In the genomic region with DNA sequence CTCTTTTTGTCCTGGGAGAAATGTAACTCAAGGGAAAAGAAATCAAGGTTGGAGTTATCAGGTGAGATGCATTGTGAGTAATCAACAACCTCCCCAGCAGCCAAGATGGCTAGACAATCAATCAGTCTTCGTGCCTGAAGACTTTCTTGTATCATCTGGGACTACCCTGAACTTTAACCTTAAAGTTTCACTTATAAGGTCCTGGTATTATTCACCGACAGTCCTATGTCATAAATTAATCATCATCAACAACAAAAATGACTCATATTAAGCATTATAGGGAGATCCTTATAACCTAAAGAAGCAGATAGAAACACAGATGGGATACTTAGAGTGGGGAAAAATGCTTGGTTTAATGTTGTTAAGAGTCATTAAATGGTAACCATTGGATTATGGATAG, we compare ENCODE assay signal across 24 cellular contexts. TPM values are rescaled to one million over a fixed set of nuclear protein-coding genes. Genes with fewer than 3 reads are reported as not detected.
DNase-seq lines count a peak whose midpoint lies in the region; ATAC-seq, FAIRE-seq and TF ChIP-seq lines count a peak whose summit lies in the region.
"Had no signal": no experiment of that assay in that cellular context is flagged by ENCODE, and none has a peak within 500 bp of the region (broad histone marks: within the 10 kb centered on the region; RNA-seq: fewer than 3 reads in every experiment).

No MANE protein-coding gene starts in this region.

- no CpG with 5 or more reads among the region's 2 CpGs for WGBS in trophoblast cell (ENCODE audit: extremely low coverage, insufficient coverage, insufficient read length)

- H3K4me3 Mint-ChIP-seq in WTC11, result no peak overlapping the region
- H3K4me3 Mint-ChIP-seq: CD8-positive, alpha-beta T cell had no signal

- peak overlapping the region; percentile 37 for H2AK5ac ChIP-seq in trophoblast cell (ENCODE audit: low read length)

- DNase-seq in HTR-8/SVneo (ENCODE audit: insufficient read length, low spot score), result no peak
- peak; percentile 20 for DNase-seq in RWPE1 (ENCODE audit: low spot score)
- no peak for DNase-seq in trophoblast cell
- no peak for DNase-seq in WTC11 (ENCODE audit: low spot score)
- no peak for DNase-seq in NCI-H1092 (lab: John Stamatoyannopoulos, UW)
- DNase-seq: ACHN; CD8-positive, alpha-beta T cell; GOT3; IMR-90; NCI-H1417; NCI-H187; NCI-H446; NCI-H526; RPMI8226; SJCRH30 had no signal

- H3K4ac ChIP-seq in trophoblast cell (ENCODE audit: low read depth, low read length), result peak overlapping the region; percentile 36

- no peak overlapping the region for H3K4me3 ChIP-seq in trophoblast cell (ENCODE audit: low read depth, low read length)
- H3K4me3 ChIP-seq: BLaER1 treated with 17β-estradiol and CSF1 and Interleukin-3, amounts not matched to agents 10 nM and 100 nM; SJCRH30 had no signal

- H3K9ac ChIP-seq in trophoblast cell (ENCODE audit: low read length), result no peak overlapping the region
- H3K9ac ChIP-seq: BLaER1 treated with 17β-estradiol and CSF1 and Interleukin-3, amounts not matched to agents 10 nM and 100 nM; KMS-11 had no signal

- no peak for TF ChIP-seq CTCF in RWPE1 (conservative IDR thresholded peaks at IDR 0.05; ENCODE audit: low read depth)
- TF ChIP-seq CTCF in WTC11 (IDR thresholded peaks at IDR 0.05), result no peak

- H3K36me3 ChIP-seq in trophoblast cell (ENCODE audit: control insufficient read depth in 1 of 2, insufficient read depth in 2 of 2, low read length in 2 of 2), result no peaks in the 10 kb centered on the region
- H3K36me3 ChIP-seq: BLaER1 treated with 17β-estradiol and CSF1 and Interleukin-3, amounts not matched to agents 10 nM and 100 nM; SJCRH30 had no signal

- no peak overlapping the region for H3K23ac ChIP-seq in trophoblast cell (ENCODE audit: low read length)

- ATAC-seq in esophagus mucosa (peak; percentile 56), GM19452 (IDR thresholded peaks at IDR 0.05; ENCODE audit: unreplicated experiment) (no peak), WTC11 (no peak), HG03108 (IDR thresholded peaks at IDR 0.05; ENCODE audit: unreplicated experiment) (no peak)
- ATAC-seq: CD8-positive, alpha-beta T cell; HCT116 had no signal

- no peak overlapping the region for H4K91ac ChIP-seq in trophoblast cell (ENCODE audit: low read depth, low read length)

- CTCF ChIA-PET in RWPE1 (lab: Yijun Ruan, JAX), result no interaction called here
- CTCF ChIA-PET in WTC11 (lab: Charles Lee), result no interaction called here

- no peak overlapping the region for H3K4me2 ChIP-seq in trophoblast cell (ENCODE audit: low read length)
- H3K4me2 ChIP-seq: BLaER1 treated with 17β-estradiol and CSF1 and Interleukin-3, amounts not matched to agents 10 nM and 100 nM; KMS-11 had no signal

- H3K14ac ChIP-seq in trophoblast cell (ENCODE audit: low read length), result no peak overlapping the region

- H3K36me3 Mint-ChIP-seq in WTC11, result no peaks in the 10 kb centered on the region
- H3K36me3 Mint-ChIP-seq: CD8-positive, alpha-beta T cell had no signal

- H4K8ac ChIP-seq in trophoblast cell (ENCODE audit: low read depth, low read length), result no peak overlapping the region

- no peak overlapping the region for H3K27ac ChIP-seq in RWPE1
- no peak overlapping the region for H3K27ac ChIP-seq in trophoblast cell (ENCODE audit: low read depth, low read length)
- H3K27ac ChIP-seq: BLaER1 treated with 17β-estradiol and CSF1 and Interleukin-3, amounts not matched to agents 10 nM and 100 nM; KMS-11; SJCRH30 had no signal

- FAIRE-seq in HTR-8/SVneo (lab: Jason Lieb, UNC), result peak; percentile 54
- FAIRE-seq: G401.6, GM18507 had no signal

- no peak overlapping the region for H4K12ac ChIP-seq in trophoblast cell (ENCODE audit: low read depth, low read length)

- no peaks in the 10 kb centered on the region for H3K79me2 ChIP-seq in trophoblast cell (ENCODE audit: control insufficient read depth, insufficient read depth, low read length, poor library complexity)

- no peak overlapping the region for H2AFZ ChIP-seq in trophoblast cell (ENCODE audit: insufficient read depth, low read length, poor library complexity)

- no peak overlapping the region for H3K27ac Mint-ChIP-seq in WTC11
- H3K27ac Mint-ChIP-seq: CD8-positive, alpha-beta T cell had no signal

- no peaks in the 10 kb centered on the region for H3K27me3 ChIP-seq in trophoblast cell (ENCODE audit: insufficient read depth, low read length)
- H3K27me3 ChIP-seq: BLaER1 treated with 17β-estradiol and CSF1 and Interleukin-3, amounts not matched to agents 10 nM and 100 nM; SJCRH30 had no signal

- POLR2A ChIA-PET in RWPE1 (lab: Yijun Ruan, JAX; ENCODE audit: low non-redundant PET) (no interaction called here), WTC11 (lab: Charles Lee) (no interaction called here)

- H3K4me1 ChIP-seq in trophoblast cell (ENCODE audit: control insufficient read depth in 1 of 2, insufficient read depth in 2 of 2, low read length in 2 of 2), result peaks cover 8 to 11% of the 10 kb centered on the region in 2 experiments

- peak overlapping the region; percentile 40 for H2BK12ac ChIP-seq in trophoblast cell (ENCODE audit: low read length)

- H3K9me3 ChIP-seq in trophoblast cell (ENCODE audit: insufficient read depth, low read depth, low read length), result no peaks in the 10 kb centered on the region
- H3K9me3 ChIP-seq: BLaER1 treated with 17β-estradiol and CSF1 and Interleukin-3, amounts not matched to agents 10 nM and 100 nM; SJCRH30 had no signal

- no peak overlapping the region for H3K18ac ChIP-seq in trophoblast cell (ENCODE audit: low read length)

- no peak overlapping the region for H2BK5ac ChIP-seq in trophoblast cell (ENCODE audit: low read depth, low read length, poor library complexity)

- peaks cover 8% of the 10 kb centered on the region for H3K79me1 ChIP-seq in trophoblast cell (ENCODE audit: low read length)

- H2BK120ac ChIP-seq in trophoblast cell (ENCODE audit: insufficient read depth, low read length, poor library complexity), result no peak overlapping the region

- peaks cover 7% of the 10 kb centered on the region for H3K4me1 Mint-ChIP-seq in WTC11

- H3K27me3 Mint-ChIP-seq in WTC11 (ENCODE audit: low read depth), result peaks cover 7% of the 10 kb centered on the region

- H3K9me3 Mint-ChIP-seq in WTC11, result 0 out of 2 replicates have a peak, but pooled peaks cover 3% of the 10 kb centered on the region
- H3K9me3 Mint-ChIP-seq: CD8-positive, alpha-beta T cell had no signal

TF ChIP-seq in WTC11, 78 proteins besides CTCF, POLR2A, EP300 and RAD21:
- TF ChIP-seq, protein P1, sequence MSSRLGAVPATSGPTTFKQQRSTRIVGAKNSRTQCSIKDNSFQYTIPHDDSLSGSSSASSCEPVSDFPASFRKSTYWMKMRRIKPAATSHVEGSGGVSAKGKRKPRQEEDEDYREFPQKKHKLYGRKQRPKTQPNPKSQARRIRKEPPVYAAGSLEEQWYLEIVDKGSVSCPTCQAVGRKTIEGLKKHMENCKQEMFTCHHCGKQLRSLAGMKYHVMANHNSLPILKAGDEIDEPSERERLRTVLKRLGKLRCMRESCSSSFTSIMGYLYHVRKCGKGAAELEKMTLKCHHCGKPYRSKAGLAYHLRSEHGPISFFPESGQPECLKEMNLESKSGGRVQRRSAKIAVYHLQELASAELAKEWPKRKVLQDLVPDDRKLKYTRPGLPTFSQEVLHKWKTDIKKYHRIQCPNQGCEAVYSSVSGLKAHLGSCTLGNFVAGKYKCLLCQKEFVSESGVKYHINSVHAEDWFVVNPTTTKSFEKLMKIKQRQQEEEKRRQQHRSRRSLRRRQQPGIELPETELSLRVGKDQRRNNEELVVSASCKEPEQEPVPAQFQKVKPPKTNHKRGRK (CRISPR knock-in tag; IDR thresholded peaks at IDR 0.05; ENCODE audit: borderline replicate concordance), result no peak
- TF ChIP-seq FOXK1 (CRISPR knock-in tag; IDR thresholded peaks at IDR 0.05) (no peak), FOXJ3 (CRISPR knock-in tag; IDR thresholded peaks at IDR 0.05; ENCODE audit: borderline replicate concordance) (no peak)

RNA-seq across cellular contexts. Expression of a gene that starts 7.7 kb away (rescaled TPM):
- total RNA-seq in esophagus mucosa (not detected), WTC11 (2021) (2.0 to 3.1 TPM (median 2.3 TPM) in 3 replicates)
- 0.90 and 1.5 TPM in 2 replicates for polyA plus RNA-seq in trophoblast cell (2013)
- total RNA-seq: IMR-90, OCI-LY7, SJCRH30 had no signal
